ENCODE assay signal across 39 cellular contexts in the genomic region with DNA sequence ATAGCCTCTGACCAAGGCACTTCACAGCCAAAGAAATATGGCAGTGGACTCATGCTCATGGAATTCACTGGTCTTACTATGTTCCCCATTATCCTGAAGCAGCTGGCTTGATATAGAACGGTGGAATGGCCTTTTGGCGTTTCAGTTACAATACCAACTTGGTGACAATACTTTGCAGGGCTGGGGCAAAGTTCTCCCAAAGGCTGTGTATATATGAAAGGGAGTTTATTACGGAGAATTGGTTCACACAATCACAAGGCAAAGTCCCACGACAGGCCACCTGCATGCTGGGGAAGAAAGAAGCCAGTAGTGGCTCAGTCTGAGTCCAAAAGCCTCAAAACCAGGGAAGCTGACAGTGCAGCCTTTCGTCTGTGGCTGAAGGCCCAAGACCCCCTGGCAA.
"Had no signal": no experiment of that assay in that cellular context is flagged by ENCODE, and none has a peak within 500 bp of the region (broad histone marks: within the 10 kb centered on the region; RNA-seq: fewer than 3 reads in every experiment).

No MANE protein-coding gene starts in this region.

- H3K27ac Mint-ChIP-seq: activated naive CD4-positive, alpha-beta T cell treated with anti-CD3 and anti-CD28 coated beads for 36 hours; activated naive CD4-positive, alpha-beta T cell treated with anti-CD3 and anti-CD28 coated beads, Interleukin-2, amount 10 ng/mL, durations not matched to agents 7 days and 5 days; activated naive CD4-positive, alpha-beta T cell treated with anti-CD3 and anti-CD28 coated beads, Interleukin-2, amount 50 U/mL, for 24 hours; activated naive CD4-positive, alpha-beta T cell treated with anti-CD3 and anti-CD28 coated beads, Interleukin-2, amount 50 U/mL, for 72 hours; activated naive CD8-positive, alpha-beta T cell; activated naive CD8-positive, alpha-beta T cell treated with anti-CD3 and anti-CD28 coated beads for 36 hours; activated naive CD8-positive, alpha-beta T cell treated with anti-CD3 and anti-CD28 coated beads, Interleukin-2, amount 10 ng/mL, durations not matched to agents 7 days and 5 days; activated naive CD8-positive, alpha-beta T cell treated with anti-CD3 and anti-CD28 coated beads, Interleukin-2, amount 50 U/mL, for 24 hours; activated T-cell treated with anti-CD3 and anti-CD28 coated beads, Interleukin-2, amount 50 U/mL, for 24 hours; activated T-cell treated with anti-CD3 and anti-CD28 coated beads, Interleukin-2, amount 50 U/mL, for 72 hours; activated T-helper 1 cell treated with anti-CD3 and anti-CD28 coated beads, Interleukin-12 subunit alpha, Interleukin-12 subunit beta, Interleukin-2, Interleukin-4 antibody, amounts not matched to agents 30 ng/mL and 10 ng/mL and 1 ng/mL, durations not matched to agents 14 hours and 24 hours and 36 hours; activated T-helper 17 cell treated with anti-CD3 and anti-CD28 coated beads, Interleukin-2, amount 50 U/mL, for 72 hours; activated T-helper 2 cell treated with anti-CD3 and anti-CD28 coated beads, Interferon-gamma antibody, Interleukin-2, Interleukin-4, amounts not matched to agents 10 μg/mL and 5 μg/mL and 100 μg/mL, durations not matched to agents 14 hours and 24 hours and 36 hours; brain had no signal

- FAIRE-seq: astrocyte had no signal

- H3K9me3 Mint-ChIP-seq: activated naive CD4-positive, alpha-beta T cell treated with anti-CD3 and anti-CD28 coated beads, Interleukin-2, amount 50 U/mL, for 24 hours; activated naive CD8-positive, alpha-beta T cell treated with anti-CD3 and anti-CD28 coated beads, Interleukin-2, amount 10 ng/mL, durations not matched to agents 7 days and 5 days; activated naive CD8-positive, alpha-beta T cell treated with anti-CD3 and anti-CD28 coated beads, Interleukin-2, amount 50 U/mL, for 24 hours; activated T-cell treated with anti-CD3 and anti-CD28 coated beads, Interleukin-2, amount 50 U/mL, for 4 hours; activated T-cell treated with anti-CD3 and anti-CD28 coated beads, Interleukin-2, amount 50 U/mL, for 72 hours; activated T-helper 1 cell treated with anti-CD3 and anti-CD28 coated beads, Interleukin-12 subunit alpha, Interleukin-12 subunit beta, Interleukin-2, Interleukin-4 antibody, amounts not matched to agents 30 ng/mL and 10 ng/mL and 1 ng/mL, durations not matched to agents 14 hours and 24 hours and 36 hours; activated T-helper 17 cell treated with anti-CD3 and anti-CD28 coated beads, Interleukin-2, amount 50 U/mL, for 72 hours; activated T-helper 2 cell treated with anti-CD3 and anti-CD28 coated beads, Interferon-gamma antibody, Interleukin-2, Interleukin-4, amounts not matched to agents 10 μg/mL and 5 μg/mL and 100 μg/mL, durations not matched to agents 14 hours and 24 hours and 36 hours; central memory CD8-positive, alpha-beta T cell had no signal

- H3K27me3 ChIP-seq: adrenal gland, ascending aorta, body of pancreas, brain microvascular endothelial cell, breast epithelium, cardiac muscle cell had no signal

- ATAC-seq: activated naive CD4-positive, alpha-beta T cell treated with anti-CD3 and anti-CD28 coated beads, Interleukin-2, amount 50 U/mL, for 72 hours; activated naive CD8-positive, alpha-beta T cell treated with anti-CD3 and anti-CD28 coated beads, Interleukin-2, amount 50 U/mL, for 24 hours; activated T-cell treated with anti-CD3 and anti-CD28 coated beads, Interleukin-2, amount 50 U/mL, for 4 hours; activated T-cell treated with anti-CD3 and anti-CD28 coated beads, Interleukin-2, amount 50 U/mL, for 72 hours; activated T-helper 17 cell treated with anti-CD3 and anti-CD28 coated beads, Interleukin-2, amount 50 U/mL, for 72 hours; body of pancreas had no signal

- H3K4me3 ChIP-seq: adrenal gland, ascending aorta, body of pancreas, breast epithelium, cardiac muscle cell had no signal

- H3K4me1 ChIP-seq: adrenal gland, ascending aorta, body of pancreas, breast epithelium had no signal

- H3K4me3 Mint-ChIP-seq: activated naive CD4-positive, alpha-beta T cell treated with anti-CD3 and anti-CD28 coated beads for 36 hours; activated naive CD4-positive, alpha-beta T cell treated with anti-CD3 and anti-CD28 coated beads, Interleukin-2, amount 10 ng/mL, durations not matched to agents 7 days and 5 days; activated naive CD4-positive, alpha-beta T cell treated with anti-CD3 and anti-CD28 coated beads, Interleukin-2, amount 50 U/mL, for 24 hours; activated naive CD8-positive, alpha-beta T cell; activated naive CD8-positive, alpha-beta T cell treated with anti-CD3 and anti-CD28 coated beads for 36 hours; activated naive CD8-positive, alpha-beta T cell treated with anti-CD3 and anti-CD28 coated beads, Interleukin-2, amount 10 ng/mL, durations not matched to agents 7 days and 5 days; activated naive CD8-positive, alpha-beta T cell treated with anti-CD3 and anti-CD28 coated beads, Interleukin-2, amount 50 U/mL, for 24 hours; activated T-cell treated with anti-CD3 and anti-CD28 coated beads, Interleukin-2, amount 50 U/mL, for 24 hours; activated T-cell treated with anti-CD3 and anti-CD28 coated beads, Interleukin-2, amount 50 U/mL, for 4 hours; activated T-cell treated with anti-CD3 and anti-CD28 coated beads, Interleukin-2, amount 50 U/mL, for 72 hours; activated T-helper 1 cell treated with anti-CD3 and anti-CD28 coated beads, Interleukin-12 subunit alpha, Interleukin-12 subunit beta, Interleukin-2, Interleukin-4 antibody, amounts not matched to agents 30 ng/mL and 10 ng/mL and 1 ng/mL, durations not matched to agents 14 hours and 24 hours and 36 hours; activated T-helper 17 cell treated with anti-CD3 and anti-CD28 coated beads, Interleukin-2, amount 50 U/mL, for 72 hours; brain; central memory CD8-positive, alpha-beta T cell had no signal

- H3K27me3 Mint-ChIP-seq: activated naive CD4-positive, alpha-beta T cell treated with anti-CD3 and anti-CD28 coated beads, Interleukin-2, amount 10 ng/mL, durations not matched to agents 7 days and 5 days; activated naive CD8-positive, alpha-beta T cell treated with anti-CD3 and anti-CD28 coated beads for 36 hours; activated naive CD8-positive, alpha-beta T cell treated with anti-CD3 and anti-CD28 coated beads, Interleukin-2, amount 10 ng/mL, durations not matched to agents 7 days and 5 days; activated T-helper 17 cell treated with anti-CD3 and anti-CD28 coated beads, Interleukin-2, amount 50 U/mL, for 72 hours; brain; central memory CD8-positive, alpha-beta T cell had no signal

- H3K4me1 Mint-ChIP-seq: activated naive CD4-positive, alpha-beta T cell treated with anti-CD3 and anti-CD28 coated beads, Interleukin-2, amount 10 ng/mL, durations not matched to agents 7 days and 5 days; activated naive CD4-positive, alpha-beta T cell treated with anti-CD3 and anti-CD28 coated beads, Interleukin-2, amount 50 U/mL, for 24 hours; activated naive CD8-positive, alpha-beta T cell treated with anti-CD3 and anti-CD28 coated beads, Interleukin-2, amount 10 ng/mL, durations not matched to agents 7 days and 5 days; brain; central memory CD8-positive, alpha-beta T cell had no signal

- H3K36me3 Mint-ChIP-seq: activated naive CD4-positive, alpha-beta T cell treated with anti-CD3 and anti-CD28 coated beads, Interleukin-2, amount 10 ng/mL, durations not matched to agents 7 days and 5 days; activated naive CD4-positive, alpha-beta T cell treated with anti-CD3 and anti-CD28 coated beads, Interleukin-2, amount 50 U/mL, for 24 hours; activated naive CD4-positive, alpha-beta T cell treated with anti-CD3 and anti-CD28 coated beads, Interleukin-2, amount 50 U/mL, for 72 hours; activated naive CD8-positive, alpha-beta T cell; activated naive CD8-positive, alpha-beta T cell treated with anti-CD3 and anti-CD28 coated beads for 36 hours; activated naive CD8-positive, alpha-beta T cell treated with anti-CD3 and anti-CD28 coated beads, Interleukin-2, amount 10 ng/mL, durations not matched to agents 7 days and 5 days; brain had no signal

- H3K9me3 ChIP-seq: adrenal gland, ascending aorta, body of pancreas had no signal

- H3K36me3 ChIP-seq: adrenal gland, ascending aorta, brain microvascular endothelial cell, breast epithelium, cardiac muscle cell had no signal

- DNase-seq: activated effector memory CD4-positive, alpha-beta T cell treated with anti-CD3 and anti-CD28 coated beads, Interleukin-2, amount 50 U/mL, for 16 hours; activated effector memory CD4-positive, alpha-beta T cell treated with Interleukin-2 at 50 U/mL for 16 hours; activated gamma-delta T cell; activated gamma-delta T cell treated with Interleukin-2 at 50 U/mL for 16 hours; activated naive CD4-positive, alpha-beta T cell; activated naive CD4-positive, alpha-beta T cell treated with anti-CD3 and anti-CD28 coated beads for 36 hours; activated naive CD4-positive, alpha-beta T cell treated with anti-CD3 and anti-CD28 coated beads, Interleukin-2, amount 10 ng/mL, durations not matched to agents 7 days and 5 days; activated naive CD4-positive, alpha-beta T cell treated with anti-CD3 and anti-CD28 coated beads, Interleukin-2, amount 50 U/mL, for 16 hours; activated naive CD4-positive, alpha-beta T cell treated with Interleukin-2 at 50 U/mL for 16 hours; activated naive CD8-positive, alpha-beta T cell treated with anti-CD3 and anti-CD28 coated beads for 36 hours; activated naive CD8-positive, alpha-beta T cell treated with anti-CD3 and anti-CD28 coated beads, Interleukin-2, amount 10 ng/mL, durations not matched to agents 7 days and 5 days; activated naive CD8-positive, alpha-beta T cell treated with anti-CD3 and anti-CD28 coated beads, Interleukin-2, amount 50 U/mL, for 24 hours; activated T-cell treated with anti-CD3 and anti-CD28 coated beads for 4 hours; activated T-cell treated with anti-CD3 and anti-CD28 coated beads, Interleukin-2, amount 50 U/mL, for 24 hours; activated T-cell treated with anti-CD3 and anti-CD28 coated beads, Interleukin-2, amount 50 U/mL, for 4 hours; activated T-cell treated with anti-CD3 and anti-CD28 coated beads, Interleukin-2, amount 50 U/mL, for 48 hours; activated T-cell treated with anti-CD3 and anti-CD28 coated beads, Interleukin-2, amount 50 U/mL, for 72 hours; adrenal gland; amniotic stem cell; amygdala; anterior cingulate cortex; aorta; body of pancreas; brain microvascular endothelial cell; caudate nucleus; central memory CD4-positive, alpha-beta T cell; cerebellar nuclear complex had no signal

- H3K27ac ChIP-seq: adrenal gland, ascending aorta, body of pancreas, brain microvascular endothelial cell, breast epithelium, cardiac muscle cell had no signal
